In genomic region chr20:41367393-41367695, GRCh38 we compare ENCODE assay signal across 1 cellular context.
TF ChIP-seq lines count a peak whose summit lies in the region.

No MANE protein-coding gene starts in this region.

TF ChIP-seq in WTC11, 78 proteins besides CTCF, POLR2A, EP300 and RAD21 (continued from another document):
- TF ChIP-seq ZNF532 (CRISPR knock-in tag; IDR thresholded peaks at IDR 0.05; ENCODE audit: borderline replicate concordance) = no peak
- no peak for TF ChIP-seq OVOL2 (CRISPR knock-in tag; IDR thresholded peaks at IDR 0.05; ENCODE audit: borderline replicate concordance)
- no peak for TF ChIP-seq JUN (CRISPR knock-in tag; IDR thresholded peaks at IDR 0.05)
- TF ChIP-seq USF1 (CRISPR knock-in tag; IDR thresholded peaks at IDR 0.05) = no peak
- no peak for TF ChIP-seq SMAD3 (CRISPR knock-in tag; IDR thresholded peaks at IDR 0.05; ENCODE audit: borderline replicate concordance)
- TF ChIP-seq EMX1 (CRISPR knock-in tag; IDR thresholded peaks at IDR 0.05) = no peak
- no peak for TF ChIP-seq IRF1 (CRISPR knock-in tag; IDR thresholded peaks at IDR 0.05)
- no peak for TF ChIP-seq TEAD4 (CRISPR knock-in tag; IDR thresholded peaks at IDR 0.05)
- no peak for TF ChIP-seq PRDM15 (CRISPR knock-in tag; IDR thresholded peaks at IDR 0.05)
- TF ChIP-seq SP1 (CRISPR knock-in tag; conservative IDR thresholded peaks at IDR 0.05) = no peak
